ENCODE assay signal across 13 cellular contexts in genomic region chr17:39590180-39590579, GRCh38. TPM values are rescaled to one million over a fixed set of nuclear protein-coding genes. Genes with fewer than 3 reads are reported as not detected.
"Had no signal": no experiment of that assay in that cellular context is flagged by ENCODE, and none has a peak within 500 bp of the region (broad histone marks: within the 10 kb centered on the region; RNA-seq: fewer than 3 reads in every experiment).

No MANE protein-coding gene starts in this region.

RNA-seq across cellular contexts. Expression of gene NEUROD2, which starts 17.5 kb away (rescaled TPM):
- total RNA-seq: stomach, subcutaneous adipose tissue, suprapubic skin, thoracic aorta, thyroid gland, tibial nerve, transverse colon, upper lobe of left lung, upper lobe of right lung, ureter, urinary bladder, uterus, vagina had no signal
- polyA plus RNA-seq: urinary bladder had no signal
